Comparison of ENCODE assay signal across 31 cellular contexts in the genomic region with DNA sequence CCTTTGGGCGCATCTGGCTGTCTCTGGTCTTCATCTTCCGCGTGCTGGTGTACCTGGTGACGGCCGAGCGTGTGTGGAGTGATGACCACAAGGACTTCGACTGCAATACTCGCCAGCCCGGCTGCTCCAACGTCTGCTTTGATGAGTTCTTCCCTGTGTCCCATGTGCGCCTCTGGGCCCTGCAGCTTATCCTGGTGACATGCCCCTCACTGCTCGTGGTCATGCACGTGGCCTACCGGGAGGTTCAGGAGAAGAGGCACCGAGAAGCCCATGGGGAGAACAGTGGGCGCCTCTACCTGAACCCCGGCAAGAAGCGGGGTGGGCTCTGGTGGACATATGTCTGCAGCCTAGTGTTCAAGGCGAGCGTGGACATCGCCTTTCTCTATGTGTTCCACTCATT. TPM values are rescaled to one million over a fixed set of nuclear protein-coding genes. Genes with fewer than 3 reads are reported as not detected.
"Had no signal": no experiment of that assay in that cellular context is flagged by ENCODE, and none has a peak within 500 bp of the region (broad histone marks: within the 10 kb centered on the region; RNA-seq: fewer than 3 reads in every experiment).

No MANE protein-coding gene starts in this region.

- FAIRE-seq: colon, endothelial cell of umbilical vein, islet of Langerhans had no signal

- H3K27ac ChIP-seq: coronary artery, dorsolateral prefrontal cortex, gastrocnemius medialis, heart right ventricle, left lung, lower lobe of right lung had no signal

- ATAC-seq: esophagus mucosa, gastrocnemius medialis, heart right ventricle, left cardiac atrium, left lung, left ventricle myocardium superior, lower lobe of right lung, mucosa of descending colon had no signal

- H3K4me1 ChIP-seq: gastrocnemius medialis, heart right ventricle, left lung, lower lobe of right lung had no signal

- DNase-seq: dermis blood vessel endothelial cell; dorsolateral prefrontal cortex; effector CD4-positive, alpha-beta T cell; effector memory CD4-positive, alpha-beta T cell; erythroblast; esophagus squamous epithelium; foreskin fibroblast; foreskin melanocyte; gastrocnemius medialis; glutamatergic neuron; head of caudate nucleus; heart right ventricle; hippocampal formation; left cardiac atrium; left lung; left ventricle myocardium superior; lower lobe of right lung; mesenchymal stem cell; mucosa of descending colon; naive B cell had no signal

- H3K36me3 ChIP-seq: gastrocnemius medialis, heart right ventricle, left lung, lower lobe of right lung had no signal

- H3K27me3 ChIP-seq: dorsolateral prefrontal cortex, gastrocnemius medialis, left lung had no signal

- H3K4me3 ChIP-seq: coronary artery, dorsolateral prefrontal cortex, gastrocnemius medialis, heart right ventricle, left lung, lower lobe of right lung, mucosa of descending colon had no signal

- H3K9me3 ChIP-seq: gastrocnemius medialis, heart right ventricle, left lung, lower lobe of right lung, mucosa of descending colon had no signal

RNA-seq across cellular contexts. Expression of gene GJB4, which starts 2.2 kb away (rescaled TPM):
- total RNA-seq: dermis blood vessel endothelial cell, endothelial cell of umbilical vein, gastrocnemius medialis, glomerular endothelial cell, heart right ventricle, left cardiac atrium, left lung, left ventricle myocardium superior, lung microvascular endothelial cell, mesenteric fat pad, mesothelial cell of epicardium, mucosa of descending colon, myocyte had no signal
- polyA plus RNA-seq: endothelial cell of umbilical vein, heart right ventricle had no signal

RNA-seq across cellular contexts. Expression of gene GJB5, which starts 2.5 kb away (rescaled TPM):
- total RNA-seq: endothelial cell of umbilical vein, gastrocnemius medialis, glomerular endothelial cell, heart right ventricle, kidney epithelial cell, left cardiac atrium, left ventricle myocardium superior, lower lobe of right lung, lung microvascular endothelial cell, mesenteric fat pad, mucosa of descending colon, myocyte had no signal
- polyA plus RNA-seq: endothelial cell of umbilical vein, heart right ventricle had no signal

RNA-seq across cellular contexts. Expression of gene GJB3, which starts 23.6 kb away (rescaled TPM):
- total RNA-seq: endothelial cell of umbilical vein, gastrocnemius medialis, heart right ventricle, left cardiac atrium, left ventricle myocardium superior, lung microvascular endothelial cell, mesenteric fat pad, mesothelial cell of epicardium, myocyte had no signal
- polyA plus RNA-seq: endothelial cell of umbilical vein, heart right ventricle had no signal

RNA-seq across cellular contexts. Expression of gene GJA4, which starts 35.4 kb away (rescaled TPM):
- total RNA-seq: kidney epithelial cell, mesothelial cell of epicardium, myocyte had no signal
